Comparison of ENCODE assay signal across 18 cellular contexts in genomic region chr14:104301731-104302460, GRCh38.
"Had no signal": no experiment of that assay in that cellular context is flagged by ENCODE, and none has a peak within 500 bp of the region (broad histone marks: within the 10 kb centered on the region; RNA-seq: fewer than 3 reads in every experiment).

No MANE protein-coding gene starts in this region.

- H3K9me3 ChIP-seq: gastrocnemius medialis, heart right ventricle, prostate gland, suprapubic skin had no signal

- H3K27me3 Mint-ChIP-seq: stimulated activated naive CD8-positive, alpha-beta T cell treated with anti-CD3 and anti-CD28 coated beads, Interleukin-15, Interleukin-2, amounts not matched to agents 100 ng/mL and 50 ng/mL, for 24 hours had no signal

- ATAC-seq: gastrocnemius medialis, heart right ventricle, left lobe of liver, natural killer cell, sciatic nerve, SK-N-SH treated with all-trans-retinoic acid at 6 μM for 48 hours had no signal

- DNase-seq: activated CD4-positive, CD25-positive, alpha-beta regulatory T cell treated with anti-CD3 and anti-CD28 coated beads, Interleukin-2, amount 50 U/mL, for 72 hours; activated naive CD4-positive, alpha-beta T cell treated with anti-CD3 and anti-CD28 coated beads, Interleukin-2, amount 50 U/mL, for 16 hours; amygdala; endodermal cell; gastrocnemius medialis; mesenchymal stem cell; natural killer cell; occipital lobe; T-helper 1 cell; T1000; trophoblast cell had no signal

- H3K4me1 Mint-ChIP-seq: natural killer cell had no signal

- H3K4me1 ChIP-seq: gastrocnemius medialis, prostate gland, suprapubic skin had no signal

- H3K27ac ChIP-seq: gastrocnemius medialis, heart right ventricle, prostate gland, suprapubic skin had no signal

- H3K9me3 Mint-ChIP-seq: natural killer cell; stimulated activated naive CD8-positive, alpha-beta T cell treated with anti-CD3 and anti-CD28 coated beads, Interleukin-15, Interleukin-2, amounts not matched to agents 100 ng/mL and 50 ng/mL, for 24 hours had no signal

- H3K36me3 Mint-ChIP-seq: natural killer cell had no signal

- H3K36me3 ChIP-seq: gastrocnemius medialis, heart right ventricle, prostate gland, suprapubic skin had no signal

- H3K4me3 Mint-ChIP-seq: endodermal cell; natural killer cell; stimulated activated naive CD8-positive, alpha-beta T cell treated with anti-CD3 and anti-CD28 coated beads, Interleukin-15, Interleukin-2, amounts not matched to agents 100 ng/mL and 50 ng/mL, for 24 hours had no signal

- H3K27ac Mint-ChIP-seq: endodermal cell; natural killer cell; stimulated activated naive CD8-positive, alpha-beta T cell treated with anti-CD3 and anti-CD28 coated beads, Interleukin-15, Interleukin-2, amounts not matched to agents 100 ng/mL and 50 ng/mL, for 24 hours had no signal

- H3K4me3 ChIP-seq: gastrocnemius medialis, heart right ventricle, prostate gland, suprapubic skin had no signal
